ENCODE assay signal across 11 cellular contexts in genomic region chr22:29555065-29555644, GRCh38. TPM values are rescaled to one million over a fixed set of nuclear protein-coding genes. Genes with fewer than 3 reads are reported as not detected.
DNase-seq lines count a peak whose midpoint lies in the region; ATAC-seq, FAIRE-seq and TF ChIP-seq lines count a peak whose summit lies in the region.
"Had no signal": no experiment of that assay in that cellular context is flagged by ENCODE, and none has a peak within 500 bp of the region (broad histone marks: within the 10 kb centered on the region; RNA-seq: fewer than 3 reads in every experiment).

No MANE protein-coding gene starts in this region.

- TF ChIP-seq EP300 in GM12878 (IDR thresholded peaks at IDR 0.05; ENCODE audit: borderline replicate concordance in 1 of 2, control insufficient read depth in 1 of 2, low read depth in 2 of 2, low read length in 2 of 2): no peak

- H3K27ac ChIP-seq in 22Rv1: peak overlapping the region; percentile 88
- H3K27ac ChIP-seq in GM12878 (ENCODE audit: control insufficient read depth, insufficient read depth): no peak overlapping the region
- peak overlapping the region; percentile 79 to 87 (median 85) for H3K27ac ChIP-seq in right lobe of liver

- H3K36me3 ChIP-seq in GM12878 (ENCODE audit: control insufficient read depth in 2 of 2, insufficient read depth in 2 of 2, low read length in 1 of 2): no peaks in the 10 kb centered on the region; a peak in 2 of 4 replicates
- H3K36me3 ChIP-seq in right lobe of liver: peaks cover 0 to 43% (median 15%) of the 10 kb centered on the region in 4 donors

- H3K9ac ChIP-seq in GM12878 (ENCODE audit: control insufficient read depth, insufficient read depth, low read length): no peak overlapping the region

- BruUV-seq in GM12878 (replicated peaks; lab: Mats Ljungman, UMichigan): TSS peak; percentile 35

- H3K9me3 ChIP-seq in GM12878 (replicated peaks; ENCODE audit: control insufficient read depth, insufficient read depth, low read length) (no peaks in the 10 kb centered on the region), right lobe of liver (no peaks in the 10 kb centered on the region)
- H3K9me3 ChIP-seq: neutrophil had no signal

- H3K27me3 ChIP-seq in GM12878 (replicated peaks in 1 of 2; ENCODE audit: control insufficient read depth in 2 of 2, insufficient read depth in 2 of 2, low read length in 1 of 2) (no peaks in the 10 kb centered on the region), right lobe of liver (no peaks in the 10 kb centered on the region)
- H3K27me3 ChIP-seq: neutrophil had no signal

- CTCF ChIA-PET in GM12878 (lab: Yijun Ruan, JAX): interaction anchor here (0.7 to 2.0 kb wide), 7 partner anchors 13 to 283 kb away, joined by 3 to 15 read pairs (median 4); partner anchors contain the start of gene ASCC2

- DNase-seq in GM04504 (ENCODE audit: low read depth) (peak; percentile 9), GM12878 (ENCODE audit: low read depth, low spot score) (no peak), right lobe of liver (peak; percentile 63 to 84 (median 79)), lower leg skin (ENCODE audit: low spot score in 2 of 2) (no peak)
- DNase-seq in activated CD4-positive, CD25-positive, alpha-beta regulatory T cell treated with anti-CD3 and anti-CD28 coated beads, Interleukin-2, amount 50 U/mL, for 72 hours: no peak
- DNase-seq: NCI-H2171 had no signal

- no peaks in the 10 kb centered on the region for H3K4me1 ChIP-seq in GM12878 (ENCODE audit: control insufficient read depth, insufficient read depth, low read length)
- peaks cover 0 to 22% (median 9%) of the 10 kb centered on the region in 4 donors for H3K4me1 ChIP-seq in right lobe of liver

- peaks cover 10% of the 10 kb centered on the region for H3K79me2 ChIP-seq in GM12878 (ENCODE audit: control insufficient read depth, insufficient read depth, low read length)

- TF ChIP-seq RAD21 in GM12878 (IDR thresholded peaks at IDR 0.05; ENCODE audit: insufficient read depth, low read depth, low read length): no peak

- POLR2A ChIA-PET in GM12878 (lab: Charles Lee): interaction anchor here (1.8 kb wide), 1 partner anchor 12 kb away, joined by 5 read pairs; no protein-coding TSS in a partner anchor

- TF ChIP-seq CTCF in 22Rv1 (IDR thresholded peaks at IDR 0.05): no peak
- no peak for TF ChIP-seq CTCF in GM12878 (IDR thresholded peaks at IDR 0.05 in 2 of 3, conservative IDR thresholded peaks at IDR 0.05 in 1 of 3; ENCODE audit: control insufficient read depth in 2 of 3, extremely low read depth in 1 of 3, insufficient read depth in 1 of 3, low read depth in 3 of 3, low read length in 3 of 3)
- no peak for TF ChIP-seq CTCF in right lobe of liver (IDR thresholded peaks at IDR 0.05)
- TF ChIP-seq CTCF in lower leg skin (IDR thresholded peaks at IDR 0.05): no peak

- 91% methylated on average over 4 of the region's 4 CpGs for WGBS in GM12878 (ENCODE audit: insufficient coverage, insufficient replicate concordance, low lambda C conversion rate, missing lambda C conversion rate)
- WGBS in right lobe of liver (ENCODE audit: insufficient coverage, low coverage, low lambda C conversion rate, missing lambda C conversion rate): 28% methylated on average over 4 of the region's 4 CpGs
- WGBS in lower leg skin, 2 donors: 38 to 39% methylated on average over 4 of the region's 4 CpGs

- SMC1A ChIA-PET in GM12878 (lab: Charles Lee; ENCODE audit: uncharacterized antibody, unreplicated experiment): interaction anchor here (1.4 kb wide), 1 partner anchor 32 kb away, joined by 4 read pairs; no protein-coding TSS in a partner anchor

- no peak overlapping the region for H3K4me2 ChIP-seq in GM12878 (ENCODE audit: control insufficient read depth, insufficient read depth)

- no peak for FAIRE-seq in GM12878 (lab: Jason Lieb, UNC)
- FAIRE-seq: D721Med had no signal

- intact Hi-C loops in GM12878 (cut with micrococcal nuclease; ENCODE audit: unreplicated experiment): loop anchor here (10.0 kb wide), 1 partner anchor 140 kb away; no protein-coding TSS in a partner anchor
- intact Hi-C loops in right lobe of liver (cut with DNase I): no loop called here
- intact Hi-C loops in lower leg skin (cut with DNase I; ENCODE audit: low total_unique reads): no loop called here

- no peaks in the 10 kb centered on the region for H4K20me1 ChIP-seq in GM12878 (ENCODE audit: control insufficient read depth, insufficient read depth)

- no peak for ATAC-seq in GM12878
- peak; percentile 71 to 78 (median 74) for ATAC-seq in right lobe of liver
- ATAC-seq in GM21723 (IDR thresholded peaks at IDR 0.05; ENCODE audit: unreplicated experiment): no peak
- ATAC-seq in HG03139 (IDR thresholded peaks at IDR 0.05; ENCODE audit: unreplicated experiment): no peak

- H3K4me3 ChIP-seq in GM12878: no peak overlapping the region
- no peak overlapping the region for H3K4me3 ChIP-seq in right lobe of liver
- H3K4me3 ChIP-seq in lower leg skin (ENCODE audit: low read depth, poor library complexity, severe bottlenecking): no peak overlapping the region

- TF ChIP-seq POLR2A in GM12878 (IDR thresholded peaks at IDR 0.05; ENCODE audit: low read depth, low read length): no peak
- no peak for TF ChIP-seq POLR2A in right lobe of liver (IDR thresholded peaks at IDR 0.05)
- TF ChIP-seq POLR2A in lower leg skin (IDR thresholded peaks at IDR 0.05): no peak

- RAD21 ChIA-PET in GM12878 (lab: Charles Lee; ENCODE audit: unreplicated experiment): no interaction called here

- in situ Hi-C loops in GM12878 (cut with MboI): loop anchor here (5.0 kb wide), 1 partner anchor 52 kb away; no protein-coding TSS in a partner anchor

- no peak overlapping the region for H2AFZ ChIP-seq in GM12878 (ENCODE audit: control insufficient read depth, low read depth, low read length)

TF ChIP-seq in GM12878, 131 proteins besides CTCF, POLR2A, EP300 and RAD21 (continues in another document):
- no peak for TF ChIP-seq CREM (IDR thresholded peaks at IDR 0.05; ENCODE audit: low read depth)

RNA-seq across cellular contexts. Expression of gene THOC5, which starts 1.6 kb away (rescaled TPM):
- total RNA-seq in GM12878 (2013; cell fraction: nucleolus; rRNA removed): 58.7 and 66.4 TPM in 2 replicates
- total RNA-seq in GM12878 (2014; rRNA removed): 33.9 and 36.2 TPM in 2 replicates
- 28.3 and 29.1 TPM in 2 replicates for total RNA-seq in GM12878 (2014; rRNA removed; fragmentation: Illumina TruSeq; extraction: Trizol)
- total RNA-seq in GM12878 (2021): 40.9 and 44.9 TPM in 2 replicates
- polyA plus RNA-seq in GM12878 (2011; ENCODE audit: low read depth): 18.0 TPM
- polyA plus RNA-seq in GM12878 (2011; rRNA removed): 40.4 and 44.9 TPM in 2 replicates
- 31.0 and 42.6 TPM in 2 replicates for polyA plus RNA-seq in GM12878 (2011; cell fraction: cytosol; rRNA removed)
- polyA plus RNA-seq in GM12878 (2011; cell fraction: nucleus; rRNA removed): 38.8 and 40.8 TPM in 2 replicates
- 20.7 and 31.3 TPM in 2 replicates for polyA plus RNA-seq in GM12878 (2012)
- 30.5 and 35.1 TPM in 2 replicates for polyA plus RNA-seq in GM12878 (2014; fragmentation: Illumina TruSeq; extraction: Trizol)
- polyA plus RNA-seq in GM12878 (2014; fragmentation: Nextera tagmentation; extraction: Ambion mirVana): 10 to 100 TPM; 20.9 to 40.9 TPM
- polyA plus RNA-seq in GM12878 (2014; rRNA removed): 27.7 and 29.9 TPM in 2 replicates
- polyA plus RNA-seq in GM12878 (2016; fragmentation: Nextera tagmentation; extraction: Ambion mirVana): 10 to 100 TPM; 31.4 TPM
- 50.0 and 63.7 TPM in 2 replicates for polyA minus RNA-seq in GM12878 (2011; rRNA and poly(A)+ RNA removed)
- 17.8 and 21.1 TPM in 2 replicates for polyA minus RNA-seq in GM12878 (2011; cell fraction: cytosol; rRNA and poly(A)+ RNA removed)
- 16.2 and 24.6 TPM in 2 replicates for polyA minus RNA-seq in GM12878 (2011; cell fraction: nucleus; rRNA and poly(A)+ RNA removed)
- total RNA-seq in right lobe of liver: 10 to 100 TPM; 11.9 to 17.4 (median 14.1) TPM
- total RNA-seq in lower leg skin: 10 to 100 TPM; 14.2 to 30.5 (median 23.3) TPM

RNA-seq across cellular contexts. Expression of gene NIPSNAP1, which starts 25.8 kb away (rescaled TPM):
- total RNA-seq in GM12878 (2013; cell fraction: nucleolus; rRNA removed): 47.6 and 50.5 TPM in 2 replicates
- 90.5 and 96.5 TPM in 2 replicates for total RNA-seq in GM12878 (2014; rRNA removed)
- total RNA-seq in GM12878 (2014; rRNA removed; fragmentation: Illumina TruSeq; extraction: Trizol): 69.9 and 70.2 TPM in 2 replicates
- 77.1 and 85.5 TPM in 2 replicates for total RNA-seq in GM12878 (2021)
- polyA plus RNA-seq in GM12878 (2011; ENCODE audit: low read depth): 56.1 TPM
- polyA plus RNA-seq in GM12878 (2011; rRNA removed): 62.1 and 70.2 TPM in 2 replicates
- 56.7 and 61.6 TPM in 2 replicates for polyA plus RNA-seq in GM12878 (2011; cell fraction: cytosol; rRNA removed)
- polyA plus RNA-seq in GM12878 (2011; cell fraction: nucleus; rRNA removed): 31.8 and 41.0 TPM in 2 replicates
- 77.2 and 77.3 TPM in 2 replicates for polyA plus RNA-seq in GM12878 (2012)
- polyA plus RNA-seq in GM12878 (2014; fragmentation: Illumina TruSeq; extraction: Trizol): 94.1 and 99.7 TPM in 2 replicates
- 10 to 100 TPM; 27.1 to 38.5 TPM for polyA plus RNA-seq in GM12878 (2014; fragmentation: Nextera tagmentation; extraction: Ambion mirVana)
- 84.0 and 86.5 TPM in 2 replicates for polyA plus RNA-seq in GM12878 (2014; rRNA removed)
- polyA plus RNA-seq in GM12878 (2016; fragmentation: Nextera tagmentation; extraction: Ambion mirVana): 10 to 100 TPM; 79.6 TPM
- 36.9 and 49.8 TPM in 2 replicates for polyA minus RNA-seq in GM12878 (2011; rRNA and poly(A)+ RNA removed)
- polyA minus RNA-seq in GM12878 (2011; cell fraction: cytosol; rRNA and poly(A)+ RNA removed): 11.5 and 13.4 TPM in 2 replicates
- polyA minus RNA-seq in GM12878 (2011; cell fraction: nucleus; rRNA and poly(A)+ RNA removed): 9.7 and 11.1 TPM in 2 replicates
- total RNA-seq in right lobe of liver: 100 to 1,000 TPM in 5 of 6 experiments, 10 to 100 TPM in 1; 94.5 to 149 (median 141) TPM
- total RNA-seq in lower leg skin: 10 to 100 TPM; 19.8 to 23.7 (median 21.8) TPM

RNA-seq across cellular contexts. Expression of gene NF2, which starts 48.3 kb away (rescaled TPM):
- 28.3 and 29.2 TPM in 2 replicates for total RNA-seq in GM12878 (2013; cell fraction: nucleolus; rRNA removed)
- total RNA-seq in GM12878 (2014; rRNA removed): 32.0 and 33.9 TPM in 2 replicates
- 24.6 and 24.8 TPM in 2 replicates for total RNA-seq in GM12878 (2014; rRNA removed; fragmentation: Illumina TruSeq; extraction: Trizol)
- 44.3 and 49.8 TPM in 2 replicates for total RNA-seq in GM12878 (2021)
- polyA plus RNA-seq in GM12878 (2011; ENCODE audit: low read depth): 4.9 TPM
- polyA plus RNA-seq in GM12878 (2011; rRNA removed): 20.4 and 22.5 TPM in 2 replicates
- 14.5 and 16.2 TPM in 2 replicates for polyA plus RNA-seq in GM12878 (2011; cell fraction: cytosol; rRNA removed)
- polyA plus RNA-seq in GM12878 (2011; cell fraction: nucleus; rRNA removed): 8.9 and 12.9 TPM in 2 replicates
- polyA plus RNA-seq in GM12878 (2012): 7.6 and 9.1 TPM in 2 replicates
- polyA plus RNA-seq in GM12878 (2014; fragmentation: Illumina TruSeq; extraction: Trizol): 14.3 and 14.7 TPM in 2 replicates
- polyA plus RNA-seq in GM12878 (2014; fragmentation: Nextera tagmentation; extraction: Ambion mirVana): 1 to 10 TPM; 2.2 to 3.0 TPM
- 17.4 and 20.6 TPM in 2 replicates for polyA plus RNA-seq in GM12878 (2014; rRNA removed)
- 10 to 100 TPM; 24.8 to 24.9 TPM for polyA plus RNA-seq in GM12878 (2016; fragmentation: Nextera tagmentation; extraction: Ambion mirVana)
- polyA minus RNA-seq in GM12878 (2011; rRNA and poly(A)+ RNA removed): 28.5 and 36.2 TPM in 2 replicates
- polyA minus RNA-seq in GM12878 (2011; cell fraction: cytosol; rRNA and poly(A)+ RNA removed): 13.1 and 20.5 TPM in 2 replicates
- polyA minus RNA-seq in GM12878 (2011; cell fraction: nucleus; rRNA and poly(A)+ RNA removed): 10.8 and 18.9 TPM in 2 replicates
- 10 to 100 TPM in 5 of 6 experiments, 1 to 10 TPM in 1; 9.6 to 24.8 (median 14.0) TPM for total RNA-seq in right lobe of liver
- total RNA-seq in lower leg skin: 10 to 100 TPM; 16.7 to 32.0 (median 25.2) TPM

Comparison
In these comparisons a context has a peak if more than half of its experiments do, and no peak if none do; other contexts are left out.
1. DNase-seq: peak in GM04504 (single experiment) and right lobe of liver (3 of 3); none in GM12878 (single experiment), activated CD4-positive, CD25-positive, alpha-beta regulatory T cell treated with anti-CD3 and anti-CD28 coated beads, Interleukin-2, amount 50 U/mL, for 72 hours (single experiment) and lower leg skin (0 of 2).
2. ATAC-seq: peak in right lobe of liver (4 of 4); none in GM12878 (single experiment), GM21723 (single experiment) and HG03139 (single experiment).